ENCODE assay signal across 8 cellular contexts in genomic region chr6:107460074-107460631, GRCh38. TPM values are rescaled to one million over a fixed set of nuclear protein-coding genes. Genes with fewer than 3 reads are reported as not detected.
A peak's percentile ranks its signal among the peaks of the same experiment; 100 is the strongest.
DNase-seq lines count a peak whose midpoint lies in the region; ATAC-seq and TF ChIP-seq lines count a peak whose summit lies in the region.

No MANE protein-coding gene starts in this region.

- DNase-seq in NOMO-1 treated with dmso at 0.1 percent for 144 hours (lab: John Stamatoyannopoulos, UW; ENCODE audit: unreplicated experiment), result peak; percentile 68
- no peak for DNase-seq in chondrocyte (ENCODE audit: low spot score)
- no peak for DNase-seq in head of caudate nucleus
- no peak for DNase-seq in NCI-H1694 treated with DMSO at 0.1 percent for 48 hours (lab: John Stamatoyannopoulos, UW)
- no peak for DNase-seq in AG08396 (ENCODE audit: low spot score)

- peak overlapping the region; percentile 96 for H3K27ac Mint-ChIP-seq in chondrocyte (ENCODE audit: unreplicated experiment)

- no peaks in the 10 kb centered on the region for H3K9me3 ChIP-seq in ES-I3 (ENCODE audit: control insufficient read depth, insufficient read depth, low read length)
- H3K9me3 ChIP-seq in mucosa of rectum (ENCODE audit: control insufficient read depth in 2 of 2, low read length in 2 of 2), result no peaks in the 10 kb centered on the region

- H3K27me3 ChIP-seq in mucosa of rectum (ENCODE audit: control insufficient read depth in 2 of 2, insufficient read depth in 2 of 2, low read length in 2 of 2), result peaks cover 0 to 1% of the 10 kb centered on the region in 2 donors

- intact Hi-C loops in head of caudate nucleus (cut with DNase I), result no loop called here

- H3K36me3 ChIP-seq in ES-I3 (ENCODE audit: insufficient read depth, low read length) (no peaks in the 10 kb centered on the region), mucosa of rectum (ENCODE audit: control insufficient read depth in 2 of 2, insufficient read depth in 2 of 2, low read length in 2 of 2) (no peaks in the 10 kb centered on the region)

- H3K9me3 Mint-ChIP-seq in chondrocyte (ENCODE audit: low read depth), result no peaks in the 10 kb centered on the region

- no peaks in the 10 kb centered on the region for H3K4me1 ChIP-seq in ES-I3 (ENCODE audit: insufficient read depth, low read length)
- peaks cover 0 to 15% of the 10 kb centered on the region in 2 donors for H3K4me1 ChIP-seq in mucosa of rectum (ENCODE audit: control insufficient read depth in 2 of 2, insufficient read depth in 2 of 2, low read length in 2 of 2)

- H3K4me3 Mint-ChIP-seq in chondrocyte (ENCODE audit: unreplicated experiment), result peak overlapping the region; percentile 96

- no peaks in the 10 kb centered on the region for H3K36me3 Mint-ChIP-seq in chondrocyte (ENCODE audit: low read depth)

- no peaks in the 10 kb centered on the region for H3K27me3 Mint-ChIP-seq in chondrocyte (ENCODE audit: low read depth)

- H3K9ac ChIP-seq in ES-I3 (ENCODE audit: low read depth, low read length), result peak overlapping the region; percentile 66
- H3K9ac ChIP-seq in mucosa of rectum (ENCODE audit: low read depth in 1 of 2, low read length in 2 of 2), result peak overlapping the region; percentile 90 to 97

- H3K4me1 Mint-ChIP-seq in chondrocyte (ENCODE audit: low read depth), result peaks cover 9% of the 10 kb centered on the region

- ATAC-seq in GM21619 (IDR thresholded peaks at IDR 0.05; ENCODE audit: unreplicated experiment), result no peak

- no peak for TF ChIP-seq CTCF in chondrocyte (IDR thresholded peaks at IDR 0.05)

- H3K4me3 ChIP-seq in mucosa of rectum (ENCODE audit: low read length in 2 of 2), result peak overlapping the region; percentile 90 to 99

- peak overlapping the region; percentile 94 to 95 for H3K27ac ChIP-seq in mucosa of rectum (ENCODE audit: low read depth in 2 of 2, low read length in 2 of 2)

RNA-seq across cellular contexts. Expression of gene PDSS2, which starts 0.8 kb away (rescaled TPM):
- total RNA-seq in chondrocyte, result 10.1 to 13.1 TPM (median 10.4 TPM) in 3 replicates

RNA-seq across cellular contexts. Expression of gene SOBP, which starts 29.8 kb away (rescaled TPM):
- 6.6 to 9.8 TPM (median 6.7 TPM) in 3 replicates for total RNA-seq in chondrocyte
